12 cellular contexts compared by ENCODE assay signal in the genomic region with DNA sequence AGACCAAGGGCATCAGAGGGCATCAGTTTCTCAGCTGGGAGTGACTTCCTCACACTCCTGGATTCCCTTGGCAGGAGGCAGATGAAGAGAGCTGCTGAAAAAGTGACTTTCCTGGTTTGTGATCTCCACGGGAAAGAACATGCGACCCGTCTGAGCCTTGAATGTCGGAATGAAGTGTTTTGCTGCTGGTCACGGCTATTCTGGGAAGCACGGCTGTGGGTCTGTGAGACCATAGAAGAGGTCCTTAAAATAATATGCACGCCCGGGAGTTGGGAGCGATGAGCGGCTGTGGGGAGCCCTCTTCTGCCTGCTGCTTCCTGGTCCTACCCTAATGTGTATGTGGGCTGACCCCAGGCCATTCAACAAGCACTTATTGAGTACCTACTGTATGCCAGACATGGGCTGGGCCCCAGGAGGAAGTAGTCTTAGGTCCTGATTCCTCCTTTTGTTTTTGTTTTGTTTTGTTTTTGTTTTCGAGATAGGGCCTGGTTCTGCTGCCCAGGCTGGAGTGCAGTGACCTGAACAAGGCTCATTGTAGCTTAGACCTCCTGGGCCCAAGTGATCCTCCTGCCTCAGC. TPM values are rescaled to one million over a fixed set of nuclear protein-coding genes. Genes with fewer than 3 reads are reported as not detected.
DNase-seq lines count a peak whose midpoint lies in the region; ATAC-seq, FAIRE-seq and TF ChIP-seq lines count a peak whose summit lies in the region.
"Had no signal": no experiment of that assay in that cellular context is flagged by ENCODE, and none has a peak within 500 bp of the region (broad histone marks: within the 10 kb centered on the region; RNA-seq: fewer than 3 reads in every experiment).

No MANE protein-coding gene starts in this region.

- peak overlapping the region; percentile 58 for H3K27ac ChIP-seq in lower lobe of right lung

- H3K4me3 Mint-ChIP-seq in activated T-helper 17 cell treated with anti-CD3 and anti-CD28 coated beads, Interleukin-2, amount 50 U/mL, for 72 hours, result no peak overlapping the region
- no peak overlapping the region for H3K4me3 Mint-ChIP-seq in type B pancreatic cell
- H3K4me3 Mint-ChIP-seq: activated T-cell treated with anti-CD3 and anti-CD28 coated beads, Interleukin-2, amount 50 U/mL, for 24 hours; nephron had no signal

- peak overlapping the region; percentile 1 to 56 for H3K27ac Mint-ChIP-seq in activated naive CD4-positive, alpha-beta T cell treated with anti-CD3 and anti-CD28 coated beads, Interleukin-2, amount 50 U/mL, for 72 hours
- H3K27ac Mint-ChIP-seq in activated T-helper 17 cell treated with anti-CD3 and anti-CD28 coated beads, Interleukin-2, amount 50 U/mL, for 72 hours, result peak overlapping the region; percentile 28
- H3K27ac Mint-ChIP-seq in type B pancreatic cell, result peak overlapping the region; percentile 84
- H3K27ac Mint-ChIP-seq: activated T-cell treated with anti-CD3 and anti-CD28 coated beads, Interleukin-2, amount 50 U/mL, for 24 hours had no signal

- intact Hi-C loops in lower lobe of right lung (cut with DNase I), result no loop called here

- H3K27me3 ChIP-seq in lower lobe of right lung (ENCODE audit: low read depth), result no peaks in the 10 kb centered on the region

- no peaks in the 10 kb centered on the region for H3K36me3 ChIP-seq in lower lobe of right lung

- no peak for FAIRE-seq in GM19239 (lab: Jason Lieb, UNC)

- H3K9me3 Mint-ChIP-seq in activated naive CD4-positive, alpha-beta T cell treated with anti-CD3 and anti-CD28 coated beads, Interleukin-2, amount 50 U/mL, for 72 hours, result no peaks in the 10 kb centered on the region
- no peaks in the 10 kb centered on the region for H3K9me3 Mint-ChIP-seq in activated T-helper 17 cell treated with anti-CD3 and anti-CD28 coated beads, Interleukin-2, amount 50 U/mL, for 72 hours
- H3K9me3 Mint-ChIP-seq in type B pancreatic cell, result peaks cover 5% of the 10 kb centered on the region
- H3K9me3 Mint-ChIP-seq: activated T-cell treated with anti-CD3 and anti-CD28 coated beads, Interleukin-2, amount 50 U/mL, for 24 hours had no signal

- H3K27me3 Mint-ChIP-seq in activated T-helper 17 cell treated with anti-CD3 and anti-CD28 coated beads, Interleukin-2, amount 50 U/mL, for 72 hours, result no peaks in the 10 kb centered on the region
- H3K27me3 Mint-ChIP-seq in type B pancreatic cell, result peaks cover 13% of the 10 kb centered on the region
- H3K27me3 Mint-ChIP-seq: activated T-cell treated with anti-CD3 and anti-CD28 coated beads, Interleukin-2, amount 50 U/mL, for 24 hours had no signal

- peaks cover 62% of the 10 kb centered on the region for H3K4me1 ChIP-seq in lower lobe of right lung

- no peak for ATAC-seq in activated naive CD4-positive, alpha-beta T cell treated with anti-CD3 and anti-CD28 coated beads, Interleukin-2, amount 50 U/mL, for 72 hours
- ATAC-seq in activated T-helper 17 cell treated with anti-CD3 and anti-CD28 coated beads, Interleukin-2, amount 50 U/mL, for 72 hours (replicated peaks), result no peak
- ATAC-seq in lower lobe of right lung (peak in 1 of 2 donors; percentile 27), HG03460 (IDR thresholded peaks at IDR 0.05; ENCODE audit: unreplicated experiment) (no peak), GM19463 (IDR thresholded peaks at IDR 0.05; ENCODE audit: unreplicated experiment) (no peak)
- ATAC-seq: HCT116 had no signal

- H3K36me3 Mint-ChIP-seq in activated naive CD4-positive, alpha-beta T cell treated with anti-CD3 and anti-CD28 coated beads, Interleukin-2, amount 50 U/mL, for 72 hours, result no peaks in the 10 kb centered on the region
- H3K36me3 Mint-ChIP-seq in activated T-helper 17 cell treated with anti-CD3 and anti-CD28 coated beads, Interleukin-2, amount 50 U/mL, for 72 hours (ENCODE audit: low read depth), result no peaks in the 10 kb centered on the region
- H3K36me3 Mint-ChIP-seq in type B pancreatic cell, result no peaks in the 10 kb centered on the region

- no peak for DNase-seq in activated naive CD4-positive, alpha-beta T cell treated with anti-CD3 and anti-CD28 coated beads, Interleukin-2, amount 50 U/mL, for 72 hours (ENCODE audit: low spot score in 2 of 2)
- no peak for DNase-seq in activated naive CD4-positive, alpha-beta T cell (lab: John Stamatoyannopoulos, UW)
- DNase-seq in lower lobe of right lung, result no peak
- no peak for DNase-seq in type B pancreatic cell (ENCODE audit: extremely low spot score, unreplicated experiment)
- DNase-seq in GM19239 (ENCODE audit: insufficient read length, low spot score), result no peak
- DNase-seq: activated T-cell treated with anti-CD3 and anti-CD28 coated beads, Interleukin-2, amount 50 U/mL, for 24 hours had no signal

- H3K4me3 ChIP-seq in lower lobe of right lung, result no peak overlapping the region

- peaks cover 19% of the 10 kb centered on the region for H3K4me1 Mint-ChIP-seq in activated T-helper 17 cell treated with anti-CD3 and anti-CD28 coated beads, Interleukin-2, amount 50 U/mL, for 72 hours
- peaks cover 11% of the 10 kb centered on the region for H3K4me1 Mint-ChIP-seq in type B pancreatic cell (ENCODE audit: unreplicated experiment)
- H3K4me1 Mint-ChIP-seq: nephron had no signal

- TF ChIP-seq CTCF in lower lobe of right lung (IDR thresholded peaks at IDR 0.05), result no peak
- TF ChIP-seq CTCF in type B pancreatic cell (conservative IDR thresholded peaks at IDR 0.05), result no peak

- no peaks in the 10 kb centered on the region for H3K9me3 ChIP-seq in lower lobe of right lung

RNA-seq across cellular contexts. Expression of gene UMODL1, which starts 13.2 kb away (rescaled TPM):
- total RNA-seq in activated naive CD4-positive, alpha-beta T cell treated with anti-CD3 and anti-CD28 coated beads, Interleukin-2, amount 50 U/mL, for 72 hours, result under 1 TPM; 0.09 to 0.18 TPM
- total RNA-seq in activated T-helper 17 cell treated with anti-CD3 and anti-CD28 coated beads, Interleukin-2, amount 50 U/mL, for 72 hours, result under 1 TPM in 1 of 2 donors, not detected in 1; 0.11 TPM
- total RNA-seq in lower lobe of right lung (0.50 TPM), type B pancreatic cell (ENCODE audit: low replicate concordance) (0.36 and 1.0 TPM in 2 replicates)
- total RNA-seq: kidney epithelial cell had no signal

RNA-seq across cellular contexts. Expression of gene ZBTB21, which starts 47.8 kb away (rescaled TPM):
- total RNA-seq in activated naive CD4-positive, alpha-beta T cell treated with anti-CD3 and anti-CD28 coated beads, Interleukin-2, amount 50 U/mL, for 72 hours, result 10 to 100 TPM; 28.6 to 61.0 TPM
- total RNA-seq in activated T-helper 17 cell treated with anti-CD3 and anti-CD28 coated beads, Interleukin-2, amount 50 U/mL, for 72 hours, result 10 to 100 TPM; 18.5 to 37.2 TPM
- total RNA-seq in lower lobe of right lung (15.6 TPM), type B pancreatic cell (ENCODE audit: low replicate concordance) (19.9 and 23.4 TPM in 2 replicates)

Comparison
In these comparisons a context has a peak if more than half of its experiments do, and no peak if none do; other contexts are left out.
1. H3K27ac Mint-ChIP-seq: peak in every context shown above with its lines; median percentile 84 in type B pancreatic cell; 28 in activated naive CD4-positive, alpha-beta T cell treated with anti-CD3 and anti-CD28 coated beads, Interleukin-2, amount 50 U/mL, for 72 hours; 28 in activated T-helper 17 cell treated with anti-CD3 and anti-CD28 coated beads, Interleukin-2, amount 50 U/mL, for 72 hours.